Comparison of ENCODE assay signal across 1 cellular context in genomic region chr10:100186253-100186780, GRCh38.
TF ChIP-seq lines count a peak whose summit lies in the region.

No MANE protein-coding gene starts in this region.

TF ChIP-seq in HepG2, 621 proteins besides CTCF, POLR2A, EP300 and RAD21 (continued from another document):
- TF ChIP-seq SRSF1 (optimal IDR thresholded peaks at IDR 0.05; ENCODE audit: low read depth, low read length) (no peak), PHF20 (CRISPR knock-in tag; IDR thresholded peaks at IDR 0.05) (peak; percentile 11; the same call in 1 of the 2 replicates), TEAD3 (CRISPR knock-in tag; optimal IDR thresholded peaks at IDR 0.05; ENCODE audit: borderline replicate concordance) (no peak), PHF21A (CRISPR knock-in tag; IDR thresholded peaks at IDR 0.05) (0 out of 2 replicates have a peak, but pooled peaks have one; percentile 4), ASH2L (IDR thresholded peaks at IDR 0.05; ENCODE audit: insufficient read length, low read depth, low read length) (peak; percentile 63), MTA1 (CRISPR knock-in tag; IDR thresholded peaks at IDR 0.05; ENCODE audit: borderline replicate concordance) (0 out of 2 replicates have a peak, but pooled peaks have one; percentile 22), KDM5A (IDR thresholded peaks at IDR 0.05; ENCODE audit: borderline replicate concordance, low read length) (peak; percentile 70; the same call in 1 of the 2 replicates), YEATS4 (CRISPR knock-in tag; IDR thresholded peaks at IDR 0.05; ENCODE audit: borderline replicate concordance) (no peak), GMEB2 (CRISPR knock-in tag; IDR thresholded peaks at IDR 0.05; ENCODE audit: low read depth) (no peak), PRPF4 (IDR thresholded peaks at IDR 0.05; ENCODE audit: low read depth, low read length, poor library complexity, severe bottlenecking) (no peak), STAT5B (CRISPR knock-in tag; IDR thresholded peaks at IDR 0.05) (0 out of 2 replicates have a peak, but pooled peaks have one; percentile 3), HCFC1 (IDR thresholded peaks at IDR 0.05; ENCODE audit: low read depth, low read length) (0 out of 2 replicates have a peak, but pooled peaks have one; percentile 2), RBM22 (optimal IDR thresholded peaks at IDR 0.05; ENCODE audit: low read length) (no peak), ZFX (CRISPR knock-in tag; IDR thresholded peaks at IDR 0.05; ENCODE audit: low read depth) (0 out of 2 replicates have a peak, but pooled peaks have one; percentile 14), ZNF710 (CRISPR knock-in tag; IDR thresholded peaks at IDR 0.05; ENCODE audit: borderline replicate concordance) (peak; percentile 50; the same call in 1 of the 2 replicates), ZNF558 (CRISPR knock-in tag; IDR thresholded peaks at IDR 0.05; ENCODE audit: borderline replicate concordance) (0 out of 2 replicates have a peak, but pooled peaks have one; percentile 6), ZKSCAN1 (IDR thresholded peaks at IDR 0.05; ENCODE audit: low read length) (peak; percentile 89), SAFB2 (CRISPR knock-in tag; IDR thresholded peaks at IDR 0.05; ENCODE audit: borderline replicate concordance, low read depth) (0 out of 2 replicates have a peak, but pooled peaks have one; percentile 21), ZSCAN29 (CRISPR knock-in tag; conservative IDR thresholded peaks at IDR 0.05) (peak; percentile 76; the same call in 1 of the 2 replicates), SMYD3 (CRISPR knock-in tag; IDR thresholded peaks at IDR 0.05) (0 out of 2 replicates have a peak, but pooled peaks have one; percentile 9), ZNF652 (CRISPR knock-in tag; IDR thresholded peaks at IDR 0.05; ENCODE audit: borderline replicate concordance, low read depth) (peak; percentile 0; the same call in 1 of the 2 replicates), TP53 (CRISPR knock-in tag; conservative IDR thresholded peaks at IDR 0.05) (no peak), ZFP82 (CRISPR knock-in tag; IDR thresholded peaks at IDR 0.05; ENCODE audit: borderline replicate concordance) (0 out of 2 replicates have a peak, but pooled peaks have one; percentile 83), SNAPC5 (CRISPR knock-in tag; IDR thresholded peaks at IDR 0.05; ENCODE audit: borderline replicate concordance) (no peak), ZNF260 (CRISPR knock-in tag; IDR thresholded peaks at IDR 0.05; ENCODE audit: borderline replicate concordance, low read depth) (no peak), BATF2 (CRISPR knock-in tag; IDR thresholded peaks at IDR 0.05) (no peak), GMEB1 (CRISPR knock-in tag; IDR thresholded peaks at IDR 0.05; ENCODE audit: borderline replicate concordance) (peak; percentile 83; the same call in 1 of the 2 replicates), FOXP4 (CRISPR knock-in tag; IDR thresholded peaks at IDR 0.05) (no peak), ZNF609 (CRISPR knock-in tag; IDR thresholded peaks at IDR 0.05; ENCODE audit: borderline replicate concordance) (0 out of 2 replicates have a peak, but pooled peaks have one; percentile 48), GTF3A (CRISPR knock-in tag; conservative IDR thresholded peaks at IDR 0.05) (no peak; the same call in 1 of the 2 replicates), ZNF543 (CRISPR knock-in tag; IDR thresholded peaks at IDR 0.05) (0 out of 2 replicates have a peak, but pooled peaks have one; percentile 65), ZNF10 (CRISPR knock-in tag; IDR thresholded peaks at IDR 0.05; ENCODE audit: borderline replicate concordance, low read depth) (no peak), HMG20B (CRISPR knock-in tag; conservative IDR thresholded peaks at IDR 0.05) (0 out of 2 replicates have a peak, but pooled peaks have one; percentile 46), FOXO4 (CRISPR knock-in tag; conservative IDR thresholded peaks at IDR 0.05) (no peak), BRCA1 (CRISPR knock-in tag; IDR thresholded peaks at IDR 0.05) (no peak), ZNF816 (CRISPR knock-in tag; IDR thresholded peaks at IDR 0.05; ENCODE audit: borderline replicate concordance) (peak; percentile 74; the same call in 1 of the 2 replicates), NR2F6 (IDR thresholded peaks at IDR 0.05) (0 out of 2 replicates have a peak, but pooled peaks have one; percentile 5), NR2F6 (CRISPR knock-in tag; IDR thresholded peaks at IDR 0.05) (0 out of 2 replicates have a peak, but pooled peaks have one; percentile 5), TIGD3 (CRISPR knock-in tag; IDR thresholded peaks at IDR 0.05; ENCODE audit: borderline replicate concordance) (no peak), ZNF749 (CRISPR knock-in tag; IDR thresholded peaks at IDR 0.05; ENCODE audit: borderline replicate concordance) (no peak), ZNF672 (CRISPR knock-in tag; IDR thresholded peaks at IDR 0.05) (no peak), ZNF691 (CRISPR knock-in tag; IDR thresholded peaks at IDR 0.05; ENCODE audit: borderline replicate concordance, low read depth) (no peak), ZNF781 (CRISPR knock-in tag; IDR thresholded peaks at IDR 0.05; ENCODE audit: borderline replicate concordance, not compliant biosample characterization) (peak; percentile 5), KAT8 (CRISPR knock-in tag; IDR thresholded peaks at IDR 0.05) (peak; percentile 40; the same call in 1 of the 2 replicates), ATF7 (IDR thresholded peaks at IDR 0.05) (no peak), ATF7 (CRISPR knock-in tag; IDR thresholded peaks at IDR 0.05) (0 out of 2 replicates have a peak, but pooled peaks have one; percentile 15), PITX1 (CRISPR knock-in tag; IDR thresholded peaks at IDR 0.05) (no peak)
